In the genomic region with DNA sequence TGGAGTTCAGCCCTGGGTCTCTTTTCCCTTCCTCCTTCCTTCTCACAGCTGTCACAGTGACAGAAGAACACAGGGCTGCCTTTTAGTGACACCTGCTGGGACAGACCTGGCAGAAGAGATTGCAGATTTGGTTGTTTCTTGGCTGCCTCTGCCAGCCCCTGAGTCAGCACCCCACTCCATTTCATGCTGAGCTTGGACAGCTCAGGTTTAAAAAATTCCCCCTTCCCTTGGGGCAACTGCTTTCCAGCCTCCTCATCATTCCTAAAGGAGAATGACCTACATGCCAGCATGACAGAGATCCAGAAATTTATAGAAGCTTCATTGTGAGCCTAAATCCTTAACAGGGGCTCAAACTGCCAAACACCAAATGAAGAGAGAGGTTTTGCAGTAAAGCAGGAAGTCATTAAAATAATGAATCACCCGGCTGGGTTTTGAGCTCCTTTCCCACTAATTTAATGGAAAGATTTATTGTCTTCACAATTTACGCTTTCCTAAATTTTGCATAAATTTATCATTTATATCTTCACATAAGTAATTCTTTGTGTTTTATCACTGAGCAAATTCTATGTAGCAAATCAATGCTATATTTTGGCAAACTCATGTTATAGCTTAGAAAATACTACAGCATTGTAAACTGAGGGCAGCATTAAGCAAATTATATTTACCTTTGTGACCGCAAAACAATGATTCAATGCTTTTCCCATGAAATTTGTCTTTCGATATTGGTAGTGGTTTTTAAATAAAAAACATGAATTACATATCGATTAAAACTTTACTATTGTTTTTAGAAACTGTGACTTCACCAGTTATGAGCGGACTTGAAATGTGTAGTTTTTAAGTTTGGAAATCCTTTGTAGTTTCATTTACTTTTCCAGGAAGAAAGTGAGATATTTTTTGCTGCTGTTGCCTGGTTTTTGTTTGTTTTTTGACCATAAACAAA, we compare ENCODE assay signal across 8 cellular contexts.
DNase-seq lines count a peak whose midpoint lies in the region; ATAC-seq and TF ChIP-seq lines count a peak whose summit lies in the region.

No MANE protein-coding gene starts in this region.

- H3F3A ChIP-seq in neural cell (ENCODE audit: insufficient read depth, low read length, poor library complexity, severe bottlenecking): no peaks in the 10 kb centered on the region

- no peaks in the 10 kb centered on the region for H3K9me3 ChIP-seq in HEK293 (ENCODE audit: control insufficient read depth, insufficient read depth, low read depth, low read length)
- H3K9me3 ChIP-seq in ectodermal cell (ENCODE audit: control insufficient read depth, low read length): no peaks in the 10 kb centered on the region
- no peaks in the 10 kb centered on the region for H3K9me3 ChIP-seq in neural cell (ENCODE audit: low read length)
- H3K9me3 ChIP-seq in tibial nerve: no peaks in the 10 kb centered on the region

- no peaks in the 10 kb centered on the region for H3K9me2 ChIP-seq in neural cell (ENCODE audit: insufficient read depth, low read length)

- no peak for TF ChIP-seq POLR2A in tibial nerve (IDR thresholded peaks at IDR 0.05)

- H3K4me3 ChIP-seq in HEK293 (ENCODE audit: low read depth, low read length) (no peak overlapping the region), ectodermal cell (ENCODE audit: insufficient read depth, low read depth, low read length) (no peak overlapping the region), neural cell (ENCODE audit: low read length) (no peak overlapping the region), tibial nerve (no peak overlapping the region)

- 79 to 100% methylated on average over 2 to 5 of the region's 6 CpGs for WGBS in ectodermal cell, 2 experiments
- 49 to 52% methylated on average over 6 of the region's 6 CpGs for WGBS in tibial nerve, 2 donors

- TF ChIP-seq EP300 in neural cell (conservative IDR thresholded peaks at IDR 0.05; ENCODE audit: poor library complexity, severe bottlenecking) (no peak), tibial nerve (IDR thresholded peaks at IDR 0.05) (no peak)

- peaks cover 11% of the 10 kb centered on the region for H3K4me1 ChIP-seq in HEK293 (ENCODE audit: control insufficient read depth, insufficient read depth, low read length)
- H3K4me1 ChIP-seq in ectodermal cell (ENCODE audit: control insufficient read depth, insufficient read depth, low read length): peaks cover 14% of the 10 kb centered on the region
- H3K4me1 ChIP-seq in tibial nerve: peaks cover 0 to 11% (median 0%) of the 10 kb centered on the region in 4 donors

- no peaks in the 10 kb centered on the region for H4K20me1 ChIP-seq in neural cell (ENCODE audit: insufficient read depth)

- TF ChIP-seq RAD21 in neural cell (conservative IDR thresholded peaks at IDR 0.05): peak; percentile 83

- in situ Hi-C loops in G401 (cut with HindIII; ENCODE audit: low sequenced_read_pairs): no loop called here

- no peak overlapping the region for H3K9ac ChIP-seq in neural cell (ENCODE audit: low read length)

- no peaks in the 10 kb centered on the region for H3K36me3 ChIP-seq in HEK293 (ENCODE audit: control insufficient read depth in 2 of 2, insufficient read depth in 1 of 2, low read length in 2 of 2)
- H3K36me3 ChIP-seq in ectodermal cell (ENCODE audit: control insufficient read depth, insufficient read depth, low read length): no peaks in the 10 kb centered on the region
- H3K36me3 ChIP-seq in neural cell (ENCODE audit: insufficient read depth, low read length): no peaks in the 10 kb centered on the region
- no peaks in the 10 kb centered on the region for H3K36me3 ChIP-seq in tibial nerve

- CTCF ChIA-PET in HEK293 (lab: Yijun Ruan, JAX): interaction anchor here (0.6 to 1.9 kb wide), 19 partner anchors 9 to 1093 kb away, joined by 3 to 10 read pairs (median 3); no protein-coding TSS in a partner anchor

- ATAC-seq in GM18861 (IDR thresholded peaks at IDR 0.05; ENCODE audit: unreplicated experiment): no peak

- H2AFZ ChIP-seq in neural cell (ENCODE audit: low read depth, low read length): no peak overlapping the region

- TF ChIP-seq CTCF in HEK293 (tag by site-specific recombination; IDR thresholded peaks at IDR 0.05) (peak; percentile 54; the same call in 1 of the 2 replicates), neural cell (IDR thresholded peaks at IDR 0.05; ENCODE audit: poor library complexity, severe bottlenecking) (peak; percentile 74), tibial nerve (IDR thresholded peaks at IDR 0.05) (peak in 1 of 5 experiments; percentile 7)

- no peaks in the 10 kb centered on the region for H3K79me2 ChIP-seq in neural cell (replicated peaks; ENCODE audit: insufficient read depth, low read length)

- POLR2A ChIA-PET in HEK293 (lab: Yijun Ruan, JAX): interaction anchor here (1.0 kb wide), 1 partner anchor 303 kb away, joined by 3 read pairs; no protein-coding TSS in a partner anchor

- DNase-seq in NCI-H460 (ENCODE audit: extremely low read depth, low read depth) (peak; percentile 70), tibial nerve (ENCODE audit: low spot score in 2 of 2) (no peak), G401 (ENCODE audit: low spot score) (no peak), NK-92 (lab: John Stamatoyannopoulos, UW; ENCODE audit: unreplicated experiment) (no peak)

- no peaks in the 10 kb centered on the region for H3K27me3 ChIP-seq in ectodermal cell (ENCODE audit: control insufficient read depth, insufficient read depth, low read length, poor library complexity, severe bottlenecking)
- H3K27me3 ChIP-seq in neural cell (ENCODE audit: insufficient read depth, low read depth, low read length): no peaks in the 10 kb centered on the region
- no peaks in the 10 kb centered on the region for H3K27me3 ChIP-seq in tibial nerve

- H3K4me2 ChIP-seq in neural cell (ENCODE audit: low read length): no peak overlapping the region

- peak overlapping the region; percentile 31 for H3K27ac ChIP-seq in HEK293 (ENCODE audit: extremely low read depth, low read depth, low read length)
- peak overlapping the region; percentile 50 for H3K27ac ChIP-seq in ectodermal cell (ENCODE audit: insufficient read depth, low read depth, low read length, poor library complexity, severe bottlenecking)
- no peak overlapping the region for H3K27ac ChIP-seq in neural cell (ENCODE audit: low read length)
- H3K27ac ChIP-seq in tibial nerve: no peak overlapping the region

TF ChIP-seq in HEK293, 187 proteins besides CTCF, POLR2A, EP300 and RAD21 (continues in another document):
- TF ChIP-seq IKZF3 (tag by site-specific recombination; IDR thresholded peaks at IDR 0.05) (0 out of 2 replicates have a peak, but pooled peaks have one; percentile 20), ZNF514 (tag by site-specific recombination; IDR thresholded peaks at IDR 0.05) (no peak), ZNF501 (tag by site-specific recombination; IDR thresholded peaks at IDR 0.05) (no peak), RBAK (tag by site-specific recombination; IDR thresholded peaks at IDR 0.05) (no peak), ZNF391 (tag by site-specific recombination; IDR thresholded peaks at IDR 0.05; ENCODE audit: borderline replicate concordance, low read depth) (0 out of 2 replicates have a peak, but pooled peaks have one; percentile 18), ZNF184 (tag by site-specific recombination; IDR thresholded peaks at IDR 0.05) (no peak), ZBTB1 (tag by site-specific recombination; IDR thresholded peaks at IDR 0.05) (no peak)
- TF ChIP-seq, protein P1, sequence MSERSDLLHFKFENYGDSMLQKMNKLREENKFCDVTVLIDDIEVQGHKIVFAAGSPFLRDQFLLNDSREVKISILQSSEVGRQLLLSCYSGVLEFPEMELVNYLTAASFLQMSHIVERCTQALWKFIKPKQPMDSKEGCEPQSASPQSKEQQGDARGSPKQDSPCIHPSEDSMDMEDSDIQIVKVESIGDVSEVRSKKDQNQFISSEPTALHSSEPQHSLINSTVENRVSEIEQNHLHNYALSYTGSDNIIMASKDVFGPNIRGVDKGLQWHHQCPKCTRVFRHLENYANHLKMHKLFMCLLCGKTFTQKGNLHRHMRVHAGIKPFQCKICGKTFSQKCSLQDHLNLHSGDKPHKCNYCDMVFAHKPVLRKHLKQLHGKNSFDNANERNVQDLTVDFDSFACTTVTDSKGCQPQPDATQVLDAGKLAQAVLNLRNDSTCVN (tag by site-specific recombination; optimal IDR thresholded peaks at IDR 0.05): no peak

TF ChIP-seq in neural cell, 6 proteins besides CTCF, POLR2A, EP300 and RAD21:
- TF ChIP-seq SMC3 (conservative IDR thresholded peaks at IDR 0.05; ENCODE audit: poor library complexity) (peak; percentile 89), TAF1 (IDR thresholded peaks at IDR 0.05; ENCODE audit: low read depth) (no peak)
TF ChIP-seq in neural cell: peak in this region for 1.

Comparison
In these comparisons a context has a peak if more than half of its experiments do, and no peak if none do; other contexts are left out.
1. H3K27ac ChIP-seq: peak in HEK293 (single experiment) and ectodermal cell (single experiment); none in neural cell (single experiment) and tibial nerve (0 of 4).